ENCODE assay signal across 20 cellular contexts in the genomic region with DNA sequence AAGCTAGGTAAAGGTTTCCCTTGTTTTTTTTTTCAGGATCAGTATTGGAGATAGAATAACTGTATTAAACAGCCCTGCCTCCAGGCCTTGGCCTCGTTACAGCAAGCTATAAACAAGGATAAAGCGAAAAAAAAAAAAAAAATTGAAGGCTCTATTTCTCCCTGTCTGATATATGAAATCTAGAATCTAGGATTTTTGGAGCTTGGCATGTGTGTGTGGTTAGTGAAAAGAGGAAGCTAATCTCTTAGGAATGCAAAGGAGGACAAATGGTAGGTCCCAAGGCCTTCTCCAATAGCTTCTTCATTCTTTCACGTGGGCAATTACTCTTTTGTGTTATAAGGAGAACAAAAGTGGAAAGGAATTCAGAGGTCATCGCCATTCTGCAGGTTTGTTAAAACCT.
DNase-seq lines count a peak whose midpoint lies in the region; FAIRE-seq lines count a peak whose summit lies in the region.
"Had no signal": no experiment of that assay in that cellular context is flagged by ENCODE, and none has a peak within 500 bp of the region (broad histone marks: within the 10 kb centered on the region; RNA-seq: fewer than 3 reads in every experiment).

No MANE protein-coding gene starts in this region.

- H3K9me3 ChIP-seq in HAP-1 (peaks cover 3% of the 10 kb centered on the region; the same call in 1 of the 2 replicates), neuronal stem cell (replicated peaks in 1 of 2; ENCODE audit: control insufficient read depth in 2 of 2, insufficient read depth in 1 of 2, low read depth in 1 of 2, low read length in 2 of 2) (no peaks in the 10 kb centered on the region), small intestine (ENCODE audit: control insufficient read depth, low read depth) (no peaks in the 10 kb centered on the region)
- H3K9me3 ChIP-seq: A549, Caco-2 had no signal

- H3K9ac ChIP-seq in neuronal stem cell (ENCODE audit: low read depth, low read length, poor library complexity), result no peak overlapping the region
- H3K9ac ChIP-seq: GM23248 had no signal

- H3K23ac ChIP-seq in neuronal stem cell (ENCODE audit: low read depth, low read length, poor library complexity), result no peak overlapping the region

- H3K4ac ChIP-seq in neuronal stem cell (ENCODE audit: low read length), result no peak overlapping the region

- DNase-seq in HAP-1 (ENCODE audit: low spot score in 2 of 2) (peak; percentile 26 to 69), RPMI7951 (ENCODE audit: low read depth) (peak; percentile 49), neuronal stem cell (ENCODE audit: low spot score) (peak; percentile 21), SIG-M5 (lab: John Stamatoyannopoulos, UW) (no peak), NCI-H510A (lab: John Stamatoyannopoulos, UW) (no peak), small intestine (no peak)
- DNase-seq: 8988T; ACHN; C1 segment of cervical spinal cord; Caco-2; CD4-positive, alpha-beta memory T cell; DMS153; DND-41; GDM1; GM23248; H7 had no signal

- no peak overlapping the region for H2AFZ ChIP-seq in neuronal stem cell (ENCODE audit: low read length)
- H2AFZ ChIP-seq: GM23248 had no signal

- H3K4me3 ChIP-seq in HAP-1, result no peak overlapping the region
- no peak overlapping the region for H3K4me3 ChIP-seq in neuronal stem cell (ENCODE audit: low read length in 2 of 2)
- H3K4me3 ChIP-seq in small intestine (ENCODE audit: low read depth in 1 of 2, low read length in 2 of 2), result no peak overlapping the region
- H3K4me3 ChIP-seq: A549, GM12878, GM23248 had no signal

- WGBS in neuronal stem cell (ENCODE audit: extremely low coverage in 2 of 2, insufficient read length in 2 of 2, insufficient replicate concordance in 1 of 2), 2 donors, result no CpG with 5 or more reads among the region's 4 CpGs
- 31 to 56% (median 51%) methylated on average over 4 of the region's 4 CpGs for WGBS in small intestine, 3 donors

- no peaks in the 10 kb centered on the region for H3K36me3 ChIP-seq in HAP-1 (replicated peaks)
- no peaks in the 10 kb centered on the region for H3K36me3 ChIP-seq in neuronal stem cell (replicated peaks in 1 of 2; ENCODE audit: control insufficient read depth in 2 of 2, insufficient read depth in 2 of 2, low read length in 2 of 2)
- H3K36me3 ChIP-seq in small intestine (ENCODE audit: control insufficient read depth in 2 of 2, insufficient read depth in 2 of 2, low read length in 2 of 2), result no peaks in the 10 kb centered on the region

- no peak overlapping the region for H2BK120ac ChIP-seq in neuronal stem cell (ENCODE audit: low read depth, low read length)

- no peak overlapping the region for H3K4me2 ChIP-seq in neuronal stem cell (ENCODE audit: insufficient read depth, low read length, poor library complexity, severe bottlenecking)
- H3K4me2 ChIP-seq: A549 had no signal

- H2BK12ac ChIP-seq in neuronal stem cell (ENCODE audit: low read length), result no peak overlapping the region

- FAIRE-seq in small intestine (lab: Jason Lieb, UNC), result no peak
- FAIRE-seq: A549, GM12878, GM19239, H1 had no signal

- H3K14ac ChIP-seq in neuronal stem cell (ENCODE audit: low read length), result no peak overlapping the region

- H4K91ac ChIP-seq in neuronal stem cell (ENCODE audit: low read depth, low read length, poor library complexity), result no peak overlapping the region

- H2BK15ac ChIP-seq in neuronal stem cell (ENCODE audit: low read length), result no peak overlapping the region

- peak overlapping the region; percentile 55 for H3K27ac ChIP-seq in neuronal stem cell (replicated peaks; ENCODE audit: low read length)
- H3K27ac ChIP-seq in small intestine (ENCODE audit: low read depth in 1 of 2, low read length in 1 of 2), result no peak overlapping the region
- H3K27ac ChIP-seq: A549, GM23248 had no signal

- H2AK5ac ChIP-seq in neuronal stem cell (ENCODE audit: low read depth, low read length), result no peak overlapping the region

- H3K79me1 ChIP-seq in neuronal stem cell (ENCODE audit: low read depth, low read length), result no peaks in the 10 kb centered on the region

- H2BK5ac ChIP-seq in neuronal stem cell (ENCODE audit: low read length), result no peak overlapping the region

- no peak overlapping the region for H3K18ac ChIP-seq in neuronal stem cell (ENCODE audit: low read length)

- H4K8ac ChIP-seq in neuronal stem cell (ENCODE audit: low read depth, low read length), result no peak overlapping the region

- in situ Hi-C loops in HAP-1 (cut with MboI; ENCODE audit: low sequenced_read_pairs), result no loop called here

- H3K27me3 ChIP-seq in HAP-1 (ENCODE audit: low read depth) (no peaks in the 10 kb centered on the region), neuronal stem cell (ENCODE audit: control insufficient read depth in 3 of 3, insufficient read depth in 3 of 3, low read depth in 1 of 3, low read length in 3 of 3) (no peaks in the 10 kb centered on the region), small intestine (ENCODE audit: control insufficient read depth in 2 of 2, insufficient read depth in 2 of 2, low read length in 2 of 2) (no peaks in the 10 kb centered on the region)

- peaks cover 3% of the 10 kb centered on the region; the same call in 1 of the 2 replicates for H3K4me1 ChIP-seq in HAP-1
- no peaks in the 10 kb centered on the region for H3K4me1 ChIP-seq in neuronal stem cell (ENCODE audit: control insufficient read depth in 2 of 2, insufficient read depth in 1 of 2, low read depth in 1 of 2, low read length in 2 of 2)
- H3K4me1 ChIP-seq in small intestine (ENCODE audit: control insufficient read depth in 2 of 2, insufficient read depth in 1 of 2, low read depth in 1 of 2, low read length in 1 of 2), result no peaks in the 10 kb centered on the region
- H3K4me1 ChIP-seq: A549, Caco-2 had no signal

Comparison
In these comparisons a context has a peak if more than half of its experiments do, and no peak if none do; other contexts are left out.
1. DNase-seq: peak in HAP-1 (2 of 2), RPMI7951 (single experiment) and neuronal stem cell (single experiment); none in SIG-M5 (single experiment), NCI-H510A (single experiment) and small intestine (single experiment).